In the genomic region with DNA sequence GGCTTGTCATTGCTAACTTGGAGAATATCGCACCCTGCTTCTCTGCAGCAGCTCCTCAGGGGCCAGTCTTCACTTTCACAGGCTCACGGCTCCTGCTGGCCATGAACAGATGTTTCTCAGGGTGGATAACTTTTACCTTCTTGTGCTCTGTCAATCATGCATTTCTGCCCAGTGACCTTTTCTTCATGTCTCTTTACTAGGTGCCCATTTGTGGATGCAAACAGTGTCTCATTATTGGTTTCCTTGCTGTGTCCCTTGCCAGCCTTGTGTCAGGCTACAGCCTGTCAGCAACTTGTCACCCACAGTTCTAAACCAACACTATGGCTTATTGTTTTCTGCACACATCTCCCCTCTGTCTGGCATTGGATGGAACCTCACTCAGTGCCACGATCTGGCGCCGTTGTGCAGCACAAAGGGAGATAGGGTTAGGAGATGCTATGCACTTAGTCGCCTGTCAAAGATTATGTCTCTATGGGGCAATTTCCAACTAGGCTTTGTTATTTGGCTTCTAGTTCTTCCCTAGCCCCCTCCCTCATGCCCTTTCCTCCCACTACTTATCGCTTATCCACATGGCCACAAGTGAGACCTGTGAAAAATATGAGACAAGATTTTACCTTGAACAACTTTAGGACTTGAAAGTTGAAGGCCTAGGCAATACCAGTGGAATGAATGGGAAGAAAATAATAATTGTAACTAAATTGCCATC, we compare ENCODE assay signal across 12 cellular contexts. TPM values are rescaled to one million over a fixed set of nuclear protein-coding genes. Genes with fewer than 3 reads are reported as not detected.
DNase-seq lines count a peak whose midpoint lies in the region; ATAC-seq and TF ChIP-seq lines count a peak whose summit lies in the region.
"Had no signal": no experiment of that assay in that cellular context is flagged by ENCODE, and none has a peak within 500 bp of the region (broad histone marks: within the 10 kb centered on the region; RNA-seq: fewer than 3 reads in every experiment).

No MANE protein-coding gene starts in this region.

- no peak for TF ChIP-seq CTCF in Caco-2 (IDR thresholded peaks at IDR 0.05; ENCODE audit: insufficient read depth in 1 of 2, low read depth in 1 of 2, low read length in 1 of 2, severe bottlenecking in 1 of 2, unreplicated experiment in 1 of 2)
- TF ChIP-seq CTCF in WERI-Rb-1 (IDR thresholded peaks at IDR 0.05; ENCODE audit: low read depth, low read length), result no peak
- no peak for TF ChIP-seq CTCF in endothelial cell (IDR thresholded peaks at IDR 0.05; ENCODE audit: unreplicated experiment)

- H3K36me3 Mint-ChIP-seq in Caco-2 (ENCODE audit: insufficient read depth, unreplicated experiment) (no peaks in the 10 kb centered on the region), endothelial cell (ENCODE audit: low read depth, unreplicated experiment) (no peaks in the 10 kb centered on the region)

- H3K27me3 Mint-ChIP-seq in Caco-2 (ENCODE audit: insufficient read depth, unreplicated experiment), result no peaks in the 10 kb centered on the region
- H3K27me3 Mint-ChIP-seq in endothelial cell (ENCODE audit: unreplicated experiment), result peaks cover 1% of the 10 kb centered on the region

- ATAC-seq in GM19452 (IDR thresholded peaks at IDR 0.05; ENCODE audit: unreplicated experiment) (peak; percentile 57), HG02973 (IDR thresholded peaks at IDR 0.05; ENCODE audit: unreplicated experiment) (peak; percentile 47)

- no peak overlapping the region for H3K27ac ChIP-seq in WERI-Rb-1
- H3K27ac ChIP-seq: right atrium auricular region had no signal

- H3K4me3 Mint-ChIP-seq in Caco-2 (ENCODE audit: unreplicated experiment) (no peak overlapping the region), endothelial cell (ENCODE audit: unreplicated experiment) (no peak overlapping the region)
- H3K4me3 Mint-ChIP-seq: activated naive CD8-positive, alpha-beta T cell had no signal

- H3K4me1 Mint-ChIP-seq in Caco-2 (ENCODE audit: low read depth, unreplicated experiment) (peaks cover 20% of the 10 kb centered on the region), endothelial cell (ENCODE audit: unreplicated experiment) (peaks cover 5% of the 10 kb centered on the region)

- no peak for DNase-seq in Caco-2
- peak; percentile 69 for DNase-seq in WERI-Rb-1
- DNase-seq in endothelial cell (ENCODE audit: low spot score), result no peak
- DNase-seq in 8988T, result no peak
- no peak for DNase-seq in HAP-1 (ENCODE audit: low spot score in 2 of 2)
- no peak for DNase-seq in activated CD8-positive, alpha-beta memory T cell treated with anti-CD3 and anti-CD28 coated beads, Interleukin-2, amount 50 U/mL, for 48 hours
- DNase-seq: left cardiac atrium, NCI-H748 treated with DMSO at 0.1 percent for 48 hours had no signal

- H3K4me3 ChIP-seq in Caco-2 (ENCODE audit: low read depth, low read length) (no peak overlapping the region), WERI-Rb-1 (ENCODE audit: low read depth, low read length) (no peak overlapping the region), HAP-1 (no peak overlapping the region)
- H3K4me3 ChIP-seq: right atrium auricular region had no signal

- peak overlapping the region; percentile 29 for H3K27ac Mint-ChIP-seq in Caco-2 (ENCODE audit: unreplicated experiment)
- no peak overlapping the region for H3K27ac Mint-ChIP-seq in endothelial cell (ENCODE audit: unreplicated experiment)
- H3K27ac Mint-ChIP-seq: activated naive CD8-positive, alpha-beta T cell had no signal

- CTCF ChIA-PET in Caco-2 (lab: Charles Lee), result no interaction called here

- 0 out of 2 replicates have a peak, but pooled peaks cover 3% of the 10 kb centered on the region for H3K9me3 ChIP-seq in Caco-2
- H3K9me3 ChIP-seq in WERI-Rb-1 (ENCODE audit: severe bottlenecking), result no peaks in the 10 kb centered on the region
- H3K9me3 ChIP-seq in HAP-1, result no peaks in the 10 kb centered on the region
- H3K9me3 ChIP-seq: right atrium auricular region had no signal

- peaks cover 9% of the 10 kb centered on the region for H3K4me1 ChIP-seq in Caco-2
- no peaks in the 10 kb centered on the region for H3K4me1 ChIP-seq in HAP-1

- H3K27me3 ChIP-seq in Caco-2 (replicated peaks; ENCODE audit: control insufficient read depth, insufficient read depth, low read length) (no peaks in the 10 kb centered on the region), WERI-Rb-1 (ENCODE audit: insufficient read depth, low read depth, severe bottlenecking) (no peaks in the 10 kb centered on the region), HAP-1 (ENCODE audit: low read depth) (no peaks in the 10 kb centered on the region)

- BruUV-seq in Caco-2 (replicated peaks; lab: Mats Ljungman, UMichigan), result no TSS peak

- POLR2A ChIA-PET in Caco-2 (lab: Charles Lee), result no interaction called here

- in situ Hi-C loops in HAP-1 (cut with MboI; ENCODE audit: low sequenced_read_pairs), result no loop called here

- H3K36me3 ChIP-seq in Caco-2 (ENCODE audit: control insufficient read depth, insufficient read depth, low read length), result no peaks in the 10 kb centered on the region
- H3K36me3 ChIP-seq in WERI-Rb-1, result no peaks in the 10 kb centered on the region
- H3K36me3 ChIP-seq in HAP-1 (replicated peaks), result no peaks in the 10 kb centered on the region
- H3K36me3 ChIP-seq: right atrium auricular region had no signal

- H3K9me3 Mint-ChIP-seq in Caco-2 (ENCODE audit: unreplicated experiment), result no peaks in the 10 kb centered on the region
- no peaks in the 10 kb centered on the region for H3K9me3 Mint-ChIP-seq in endothelial cell (ENCODE audit: unreplicated experiment)

- intact Hi-C loops in Caco-2 (cut with micrococcal nuclease; ENCODE audit: unreplicated experiment), result no loop called here

RNA-seq across cellular contexts. Expression of a gene that starts 45.7 kb away (rescaled TPM):
- 1.2 and 3.1 TPM in 2 replicates for total RNA-seq in Caco-2 (2022)
- not detected for total RNA-seq in endothelial cell (ENCODE audit: unreplicated experiment)
- total RNA-seq: left cardiac atrium, right atrium auricular region had no signal
